Comparison of ENCODE assay signal across 1 cellular context in genomic region chr4:1752284-1753041, GRCh38.
A peak's percentile ranks its signal among the peaks of the same experiment; 100 is the strongest.
TF ChIP-seq lines count a peak whose summit lies in the region.

No MANE protein-coding gene starts in this region.

TF ChIP-seq in HepG2, 621 proteins besides CTCF, POLR2A, EP300 and RAD21 (continued from another document and continues in another):
- TF ChIP-seq, protein P1, sequence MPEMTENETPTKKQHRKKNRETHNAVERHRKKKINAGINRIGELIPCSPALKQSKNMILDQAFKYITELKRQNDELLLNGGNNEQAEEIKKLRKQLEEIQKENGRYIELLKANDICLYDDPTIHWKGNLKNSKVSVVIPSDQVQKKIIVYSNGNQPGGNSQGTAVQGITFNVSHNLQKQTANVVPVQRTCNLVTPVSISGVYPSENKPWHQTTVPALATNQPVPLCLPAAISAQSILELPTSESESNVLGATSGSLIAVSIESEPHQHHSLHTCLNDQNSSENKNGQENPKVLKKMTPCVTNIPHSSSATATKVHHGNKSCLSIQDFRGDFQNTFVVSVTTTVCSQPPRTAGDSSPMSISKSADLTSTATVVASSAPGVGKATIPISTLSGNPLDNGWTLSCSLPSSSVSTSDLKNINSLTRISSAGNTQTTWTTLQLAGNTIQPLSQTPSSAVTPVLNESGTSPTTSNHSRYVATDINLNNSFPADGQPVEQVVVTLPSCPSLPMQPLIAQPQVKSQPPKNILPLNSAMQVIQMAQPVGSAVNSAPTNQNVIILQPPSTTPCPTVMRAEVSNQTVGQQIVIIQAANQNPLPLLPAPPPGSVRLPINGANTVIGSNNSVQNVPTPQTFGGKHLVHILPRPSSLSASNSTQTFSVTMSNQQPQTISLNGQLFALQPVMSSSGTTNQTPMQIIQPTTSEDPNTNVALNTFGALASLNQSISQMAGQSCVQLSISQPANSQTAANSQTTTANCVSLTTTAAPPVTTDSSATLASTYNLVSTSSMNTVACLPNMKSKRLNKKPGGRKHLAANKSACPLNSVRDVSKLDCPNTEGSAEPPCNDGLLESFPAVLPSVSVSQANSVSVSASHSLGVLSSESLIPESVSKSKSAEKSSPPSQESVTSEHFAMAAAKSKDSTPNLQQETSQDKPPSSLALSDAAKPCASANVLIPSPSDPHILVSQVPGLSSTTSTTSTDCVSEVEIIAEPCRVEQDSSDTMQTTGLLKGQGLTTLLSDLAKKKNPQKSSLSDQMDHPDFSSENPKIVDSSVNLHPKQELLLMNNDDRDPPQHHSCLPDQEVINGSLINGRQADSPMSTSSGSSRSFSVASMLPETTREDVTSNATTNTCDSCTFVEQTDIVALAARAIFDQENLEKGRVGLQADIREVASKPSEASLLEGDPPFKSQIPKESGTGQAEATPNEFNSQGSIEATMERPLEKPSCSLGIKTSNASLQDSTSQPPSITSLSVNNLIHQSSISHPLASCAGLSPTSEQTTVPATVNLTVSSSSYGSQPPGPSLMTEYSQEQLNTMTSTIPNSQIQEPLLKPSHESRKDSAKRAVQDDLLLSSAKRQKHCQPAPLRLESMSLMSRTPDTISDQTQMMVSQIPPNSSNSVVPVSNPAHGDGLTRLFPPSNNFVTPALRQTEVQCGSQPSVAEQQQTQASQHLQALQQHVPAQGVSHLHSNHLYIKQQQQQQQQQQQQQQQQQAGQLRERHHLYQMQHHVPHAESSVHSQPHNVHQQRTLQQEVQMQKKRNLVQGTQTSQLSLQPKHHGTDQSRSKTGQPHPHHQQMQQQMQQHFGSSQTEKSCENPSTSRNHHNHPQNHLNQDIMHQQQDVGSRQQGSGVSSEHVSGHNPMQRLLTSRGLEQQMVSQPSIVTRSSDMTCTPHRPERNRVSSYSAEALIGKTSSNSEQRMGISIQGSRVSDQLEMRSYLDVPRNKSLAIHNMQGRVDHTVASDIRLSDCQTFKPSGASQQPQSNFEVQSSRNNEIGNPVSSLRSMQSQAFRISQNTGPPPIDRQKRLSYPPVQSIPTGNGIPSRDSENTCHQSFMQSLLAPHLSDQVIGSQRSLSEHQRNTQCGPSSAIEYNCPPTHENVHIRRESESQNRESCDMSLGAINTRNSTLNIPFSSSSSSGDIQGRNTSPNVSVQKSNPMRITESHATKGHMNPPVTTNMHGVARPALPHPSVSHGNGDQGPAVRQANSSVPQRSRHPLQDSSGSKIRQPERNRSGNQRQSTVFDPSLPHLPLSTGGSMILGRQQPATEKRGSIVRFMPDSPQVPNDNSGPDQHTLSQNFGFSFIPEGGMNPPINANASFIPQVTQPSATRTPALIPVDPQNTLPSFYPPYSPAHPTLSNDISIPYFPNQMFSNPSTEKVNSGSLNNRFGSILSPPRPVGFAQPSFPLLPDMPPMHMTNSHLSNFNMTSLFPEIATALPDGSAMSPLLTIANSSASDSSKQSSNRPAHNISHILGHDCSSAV (CRISPR knock-in tag; IDR thresholded peaks at IDR 0.05; ENCODE audit: borderline replicate concordance), result 0 out of 2 replicates have a peak, but pooled peaks have one; percentile 45
- no peak for TF ChIP-seq RBM22 (optimal IDR thresholded peaks at IDR 0.05; ENCODE audit: low read length)
- TF ChIP-seq, protein P2, sequence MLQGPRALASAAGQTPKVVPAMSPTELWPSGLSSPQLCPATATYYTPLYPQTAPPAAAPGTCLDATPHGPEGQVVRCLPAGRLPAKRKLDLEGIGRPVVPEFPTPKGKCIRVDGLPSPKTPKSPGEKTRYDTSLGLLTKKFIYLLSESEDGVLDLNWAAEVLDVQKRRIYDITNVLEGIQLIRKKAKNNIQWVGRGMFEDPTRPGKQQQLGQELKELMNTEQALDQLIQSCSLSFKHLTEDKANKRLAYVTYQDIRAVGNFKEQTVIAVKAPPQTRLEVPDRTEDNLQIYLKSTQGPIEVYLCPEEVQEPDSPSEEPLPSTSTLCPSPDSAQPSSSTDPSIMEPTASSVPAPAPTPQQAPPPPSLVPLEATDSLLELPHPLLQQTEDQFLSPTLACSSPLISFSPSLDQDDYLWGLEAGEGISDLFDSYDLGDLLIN (CRISPR knock-in tag; IDR thresholded peaks at IDR 0.05; ENCODE audit: borderline replicate concordance), result no peak
- no peak for TF ChIP-seq ZNF431 (CRISPR knock-in tag; IDR thresholded peaks at IDR 0.05; ENCODE audit: borderline replicate concordance, low read depth)
- peak; percentile 51; the same call in 1 of the 2 replicates for TF ChIP-seq SOX5 (CRISPR knock-in tag; IDR thresholded peaks at IDR 0.05; ENCODE audit: borderline replicate concordance)
- no peak for TF ChIP-seq RFX1 (IDR thresholded peaks at IDR 0.05)
- peak; percentile 41; the same call in 1 of the 2 replicates for TF ChIP-seq THRA (CRISPR knock-in tag; IDR thresholded peaks at IDR 0.05; ENCODE audit: borderline replicate concordance)
- TF ChIP-seq NCOA5 (CRISPR knock-in tag; IDR thresholded peaks at IDR 0.05), result no peak
- 0 out of 2 replicates have a peak, but pooled peaks have one; percentile 6 for TF ChIP-seq ZNF256 (CRISPR knock-in tag; conservative IDR thresholded peaks at IDR 0.05)
- TF ChIP-seq ZBTB42 (CRISPR knock-in tag; IDR thresholded peaks at IDR 0.05), result 0 out of 2 replicates have a peak, but pooled peaks have one; percentile 45
- 0 out of 2 replicates have a peak, but pooled peaks have one; percentile 16 for TF ChIP-seq NR2C2 (CRISPR knock-in tag; IDR thresholded peaks at IDR 0.05; ENCODE audit: borderline replicate concordance)
- TF ChIP-seq ZNF746 (CRISPR knock-in tag; IDR thresholded peaks at IDR 0.05), result peak; percentile 73; the same call in 1 of the 2 replicates
- TF ChIP-seq CREB1 (IDR thresholded peaks at IDR 0.05), result no peak
- no peak for TF ChIP-seq CREB1 (CRISPR knock-in tag; IDR thresholded peaks at IDR 0.05)
- TF ChIP-seq ZNF878 (CRISPR knock-in tag; IDR thresholded peaks at IDR 0.05), result no peak
- 0 out of 2 replicates have a peak, but pooled peaks have one; percentile 36 for TF ChIP-seq ZKSCAN8 (CRISPR knock-in tag; IDR thresholded peaks at IDR 0.05; ENCODE audit: borderline replicate concordance)
- TF ChIP-seq SYNCRIP (IDR thresholded peaks at IDR 0.05; ENCODE audit: insufficient read depth, low read depth, low read length), result no peak
- 0 out of 2 replicates have a peak, but pooled peaks have one; percentile 24 for TF ChIP-seq ARNT2 (CRISPR knock-in tag; IDR thresholded peaks at IDR 0.05; ENCODE audit: low read depth)
- 0 out of 2 replicates have a peak, but pooled peaks have one; percentile 62 for TF ChIP-seq KLF6 (CRISPR knock-in tag; IDR thresholded peaks at IDR 0.05)
- TF ChIP-seq JUNB (CRISPR knock-in tag; IDR thresholded peaks at IDR 0.05; ENCODE audit: borderline replicate concordance), result no peak
- no peak for TF ChIP-seq CBX2 (IDR thresholded peaks at IDR 0.05; ENCODE audit: low read depth, low read length)
- TF ChIP-seq CBX2 (CRISPR knock-in tag; IDR thresholded peaks at IDR 0.05; ENCODE audit: low read depth), result 0 out of 2 replicates have a peak, but pooled peaks have one; percentile 42
- peak; percentile 12; the same call in 1 of the 2 replicates for TF ChIP-seq ZNF331 (CRISPR knock-in tag; IDR thresholded peaks at IDR 0.05)
- TF ChIP-seq, protein P3, sequence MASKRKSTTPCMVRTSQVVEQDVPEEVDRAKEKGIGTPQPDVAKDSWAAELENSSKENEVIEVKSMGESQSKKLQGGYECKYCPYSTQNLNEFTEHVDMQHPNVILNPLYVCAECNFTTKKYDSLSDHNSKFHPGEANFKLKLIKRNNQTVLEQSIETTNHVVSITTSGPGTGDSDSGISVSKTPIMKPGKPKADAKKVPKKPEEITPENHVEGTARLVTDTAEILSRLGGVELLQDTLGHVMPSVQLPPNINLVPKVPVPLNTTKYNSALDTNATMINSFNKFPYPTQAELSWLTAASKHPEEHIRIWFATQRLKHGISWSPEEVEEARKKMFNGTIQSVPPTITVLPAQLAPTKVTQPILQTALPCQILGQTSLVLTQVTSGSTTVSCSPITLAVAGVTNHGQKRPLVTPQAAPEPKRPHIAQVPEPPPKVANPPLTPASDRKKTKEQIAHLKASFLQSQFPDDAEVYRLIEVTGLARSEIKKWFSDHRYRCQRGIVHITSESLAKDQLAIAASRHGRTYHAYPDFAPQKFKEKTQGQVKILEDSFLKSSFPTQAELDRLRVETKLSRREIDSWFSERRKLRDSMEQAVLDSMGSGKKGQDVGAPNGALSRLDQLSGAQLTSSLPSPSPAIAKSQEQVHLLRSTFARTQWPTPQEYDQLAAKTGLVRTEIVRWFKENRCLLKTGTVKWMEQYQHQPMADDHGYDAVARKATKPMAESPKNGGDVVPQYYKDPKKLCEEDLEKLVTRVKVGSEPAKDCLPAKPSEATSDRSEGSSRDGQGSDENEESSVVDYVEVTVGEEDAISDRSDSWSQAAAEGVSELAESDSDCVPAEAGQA (IDR thresholded peaks at IDR 0.05; ENCODE audit: low read depth), result no peak
- TF ChIP-seq, protein P3 (CRISPR knock-in tag; IDR thresholded peaks at IDR 0.05; ENCODE audit: borderline replicate concordance), result no peak
- peak; percentile 59 for TF ChIP-seq ERF (CRISPR knock-in tag; IDR thresholded peaks at IDR 0.05)
- TF ChIP-seq KLF12 (CRISPR knock-in tag; IDR thresholded peaks at IDR 0.05; ENCODE audit: borderline replicate concordance), result 0 out of 2 replicates have a peak, but pooled peaks have one; percentile 52
- no peak for TF ChIP-seq KAT2B (IDR thresholded peaks at IDR 0.05; ENCODE audit: borderline replicate concordance, low read depth, low read length)
- TF ChIP-seq, protein P4, sequence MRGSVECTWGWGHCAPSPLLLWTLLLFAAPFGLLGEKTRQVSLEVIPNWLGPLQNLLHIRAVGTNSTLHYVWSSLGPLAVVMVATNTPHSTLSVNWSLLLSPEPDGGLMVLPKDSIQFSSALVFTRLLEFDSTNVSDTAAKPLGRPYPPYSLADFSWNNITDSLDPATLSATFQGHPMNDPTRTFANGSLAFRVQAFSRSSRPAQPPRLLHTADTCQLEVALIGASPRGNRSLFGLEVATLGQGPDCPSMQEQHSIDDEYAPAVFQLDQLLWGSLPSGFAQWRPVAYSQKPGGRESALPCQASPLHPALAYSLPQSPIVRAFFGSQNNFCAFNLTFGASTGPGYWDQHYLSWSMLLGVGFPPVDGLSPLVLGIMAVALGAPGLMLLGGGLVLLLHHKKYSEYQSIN (CRISPR knock-in tag; IDR thresholded peaks at IDR 0.05; ENCODE audit: borderline replicate concordance), result no peak
- TF ChIP-seq, protein P5, sequence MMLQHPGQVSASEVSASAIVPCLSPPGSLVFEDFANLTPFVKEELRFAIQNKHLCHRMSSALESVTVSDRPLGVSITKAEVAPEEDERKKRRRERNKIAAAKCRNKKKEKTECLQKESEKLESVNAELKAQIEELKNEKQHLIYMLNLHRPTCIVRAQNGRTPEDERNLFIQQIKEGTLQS (CRISPR knock-in tag; IDR thresholded peaks at IDR 0.05), result no peak
- TF ChIP-seq HNRNPK (IDR thresholded peaks at IDR 0.05; ENCODE audit: low read depth, low read length, poor library complexity, severe bottlenecking), result peak; percentile 21
- TF ChIP-seq DPF2 (CRISPR knock-in tag; IDR thresholded peaks at IDR 0.05; ENCODE audit: borderline replicate concordance, low read depth), result no peak
- TF ChIP-seq ZFX (CRISPR knock-in tag; IDR thresholded peaks at IDR 0.05; ENCODE audit: low read depth), result peak; percentile 69
- TF ChIP-seq CSRNP2 (CRISPR knock-in tag; conservative IDR thresholded peaks at IDR 0.05; ENCODE audit: low read depth), result no peak
- TF ChIP-seq ZNF3 (CRISPR knock-in tag; IDR thresholded peaks at IDR 0.05), result no peak
- no peak; the same call in 1 of the 2 replicates for TF ChIP-seq MED1 (CRISPR knock-in tag; IDR thresholded peaks at IDR 0.05)
- TF ChIP-seq NAIF1 (CRISPR knock-in tag; IDR thresholded peaks at IDR 0.05; ENCODE audit: borderline replicate concordance), result no peak
- TF ChIP-seq MZF1 (CRISPR knock-in tag; IDR thresholded peaks at IDR 0.05; ENCODE audit: borderline replicate concordance), result peak; percentile 82; the same call in 1 of the 2 replicates
